Comparison of ENCODE assay signal across 1 cellular context in the genomic region with DNA sequence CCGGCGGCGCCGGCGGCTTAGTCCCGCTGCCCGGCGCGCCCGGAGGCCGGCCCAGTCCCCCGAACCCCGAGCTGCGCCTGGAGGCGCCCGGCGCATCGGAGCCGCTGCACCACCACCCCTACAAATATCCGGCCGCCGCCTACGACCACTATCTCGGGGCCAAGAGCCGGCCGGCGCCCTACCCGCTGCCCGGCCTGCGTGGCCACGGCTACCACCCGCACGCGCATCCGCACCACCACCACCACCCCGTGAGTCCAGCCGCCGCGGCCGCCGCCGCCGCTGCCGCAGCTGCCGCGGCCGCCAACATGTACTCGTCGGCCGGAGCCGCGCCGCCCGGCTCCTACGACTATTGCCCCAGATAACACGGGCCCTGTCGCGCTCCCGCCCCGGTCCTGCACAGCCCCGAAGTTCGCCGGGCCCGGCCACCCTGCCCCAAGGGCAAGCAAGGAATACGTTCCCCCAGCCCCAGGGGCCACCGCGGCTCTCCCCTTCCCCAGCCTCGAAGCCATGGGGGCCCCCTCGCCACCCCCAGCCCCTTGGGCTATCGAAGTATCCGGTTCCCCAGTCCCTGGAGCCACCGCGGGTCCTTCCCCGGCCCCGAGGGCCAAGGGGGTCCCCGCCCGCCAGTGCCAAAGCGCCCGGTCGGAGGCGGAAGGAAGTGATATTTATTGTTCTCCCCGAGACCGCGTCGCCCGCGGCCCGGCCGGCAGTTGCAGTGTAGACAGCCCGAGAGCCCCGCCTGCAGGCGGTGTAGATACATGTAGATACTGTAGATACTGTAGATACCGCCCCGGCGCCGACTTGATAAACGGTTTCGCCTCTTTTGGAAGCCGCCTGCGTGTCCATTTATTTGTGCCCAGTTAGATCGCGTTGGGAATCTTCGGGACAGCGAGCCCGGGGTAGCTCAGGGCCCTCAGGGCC.
A peak's percentile ranks its signal among the peaks of the same experiment; 100 is the strongest.
TF ChIP-seq lines count a peak whose summit lies in the region.

No MANE protein-coding gene starts in this region.

TF ChIP-seq in IMR-90, 13 proteins besides CTCF, POLR2A, EP300 and RAD21:
- TF ChIP-seq MAZ (IDR thresholded peaks at IDR 0.05; ENCODE audit: borderline replicate concordance, low read depth, low read length) (no peak), SMC3 (IDR thresholded peaks at IDR 0.05; ENCODE audit: low read depth, low read length) (0 out of 2 replicates have a peak, but pooled peaks have one; percentile 13)
TF ChIP-seq in IMR-90: peak in this region for 1.
